Comparison of ENCODE assay signal across 8 cellular contexts in genomic region chr19:49801966-49802661, GRCh38. TPM values are rescaled to one million over a fixed set of nuclear protein-coding genes. Genes with fewer than 3 reads are reported as not detected.
A peak's percentile ranks its signal among the peaks of the same experiment; 100 is the strongest.
DNase-seq lines count a peak whose midpoint lies in the region; ATAC-seq, FAIRE-seq and TF ChIP-seq lines count a peak whose summit lies in the region.

No MANE protein-coding gene starts in this region.

- FAIRE-seq in GM12892 (lab: Jason Lieb, UNC), result no peak

- peak overlapping the region; percentile 70 for H3K27ac ChIP-seq in substantia nigra (ENCODE audit: low read depth, low read length, poor library complexity, severe bottlenecking)

- peak; percentile 84 for DNase-seq in AG10803 (ENCODE audit: low read depth)
- DNase-seq in NCI-H2171 (lab: John Stamatoyannopoulos, UW), result peak; percentile 45
- DNase-seq in cardiac fibroblast (ENCODE audit: low read depth in 2 of 2), result peak; percentile 90 to 93
- DNase-seq in kidney epithelial cell (ENCODE audit: low read depth), result peak; percentile 44
- DNase-seq in substantia nigra (lab: John Stamatoyannopoulos, UW), result peak; percentile 28 to 99 (median 86)
- DNase-seq in GM12892 (ENCODE audit: insufficient read length), result no peak

- ATAC-seq in GM21515 (IDR thresholded peaks at IDR 0.05; ENCODE audit: unreplicated experiment) (no peak), HG02970 (IDR thresholded peaks at IDR 0.05; ENCODE audit: low FRiP score, unreplicated experiment) (no peak)

- no peaks in the 10 kb centered on the region for H3K27me3 ChIP-seq in kidney epithelial cell (ENCODE audit: control insufficient read depth, insufficient read depth, low read length)

- H3K36me3 ChIP-seq in kidney epithelial cell (ENCODE audit: control insufficient read depth, insufficient read depth, low read length), result no peaks in the 10 kb centered on the region

- no peak for TF ChIP-seq POLR2A in GM12892 (IDR thresholded peaks at IDR 0.05; ENCODE audit: low read depth, low read length)

- TF ChIP-seq CTCF in AG10803 (conservative IDR thresholded peaks at IDR 0.05; ENCODE audit: low read length), result peak; percentile 49
- peak; percentile 40 for TF ChIP-seq CTCF in cardiac fibroblast (IDR thresholded peaks at IDR 0.05; ENCODE audit: low read depth, low read length)
- peak; percentile 38 for TF ChIP-seq CTCF in kidney epithelial cell (IDR thresholded peaks at IDR 0.05; ENCODE audit: insufficient read depth, low read length, poor library complexity, severe bottlenecking)

- H3K4me3 ChIP-seq in AG10803 (ENCODE audit: low read length), result peak overlapping the region; percentile 45
- peak overlapping the region; percentile 24 to 37 for H3K4me3 ChIP-seq in cardiac fibroblast (replicated peaks in 1 of 2; ENCODE audit: low read depth in 2 of 2, low read length in 2 of 2)
- H3K4me3 ChIP-seq in kidney epithelial cell (ENCODE audit: low read depth, low read length), result peak overlapping the region; percentile 40

RNA-seq across cellular contexts. Expression of gene FUZ, which starts 11.0 kb away (rescaled TPM):
- total RNA-seq in kidney epithelial cell, result 13.2 and 14.8 TPM in 2 replicates
- 10.9 TPM for polyA plus RNA-seq in GM12892 (2012; ENCODE audit: missing spikeins)

RNA-seq across cellular contexts. Expression of gene MED25, which starts 16.0 kb away (rescaled TPM):
- total RNA-seq in kidney epithelial cell, result 31.6 and 34.5 TPM in 2 replicates
- polyA plus RNA-seq in GM12892 (2012; ENCODE audit: missing spikeins), result 22.6 TPM

RNA-seq across cellular contexts. Expression of gene AP2A1, which starts 35.3 kb away (rescaled TPM):
- 98.9 and 111 TPM in 2 replicates for total RNA-seq in kidney epithelial cell
- 23.4 TPM for polyA plus RNA-seq in GM12892 (2012; ENCODE audit: missing spikeins)

RNA-seq across cellular contexts. Expression of gene TSKS, which starts 39.0 kb away (rescaled TPM):
- not detected in 2 replicates for total RNA-seq in kidney epithelial cell
- polyA plus RNA-seq in GM12892 (2012; ENCODE audit: missing spikeins), result not detected

RNA-seq across cellular contexts. Expression of gene PTOV1, which starts 48.8 kb away (rescaled TPM):
- total RNA-seq in kidney epithelial cell, result 47.9 and 71.1 TPM in 2 replicates
- polyA plus RNA-seq in GM12892 (2012; ENCODE audit: missing spikeins), result 44.7 TPM
